In the genomic region with DNA sequence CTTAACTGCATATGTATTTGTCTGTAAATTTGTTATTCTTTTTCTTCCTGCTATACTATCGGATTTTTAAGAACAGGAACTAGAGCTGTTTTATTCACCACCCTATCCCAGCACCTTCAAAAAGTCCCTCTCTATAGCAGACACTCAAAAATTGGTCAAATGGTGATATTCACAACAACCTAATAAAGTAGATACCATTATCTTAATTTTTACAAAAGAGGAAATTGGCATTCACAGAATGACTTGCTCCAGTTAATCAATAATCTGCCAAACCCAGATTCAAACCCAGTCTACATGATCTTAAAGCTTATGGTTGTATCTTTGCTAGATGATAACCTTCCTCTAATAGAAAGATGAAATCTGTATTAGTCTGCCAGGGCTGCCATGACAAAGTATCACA, we compare ENCODE assay signal across 1 cellular context.
TF ChIP-seq lines count a peak whose summit lies in the region.

No MANE protein-coding gene starts in this region.

TF ChIP-seq in GM12878, 131 proteins besides CTCF, POLR2A, EP300 and RAD21 (continued from another document and continues in another):
- TF ChIP-seq, protein P1, sequence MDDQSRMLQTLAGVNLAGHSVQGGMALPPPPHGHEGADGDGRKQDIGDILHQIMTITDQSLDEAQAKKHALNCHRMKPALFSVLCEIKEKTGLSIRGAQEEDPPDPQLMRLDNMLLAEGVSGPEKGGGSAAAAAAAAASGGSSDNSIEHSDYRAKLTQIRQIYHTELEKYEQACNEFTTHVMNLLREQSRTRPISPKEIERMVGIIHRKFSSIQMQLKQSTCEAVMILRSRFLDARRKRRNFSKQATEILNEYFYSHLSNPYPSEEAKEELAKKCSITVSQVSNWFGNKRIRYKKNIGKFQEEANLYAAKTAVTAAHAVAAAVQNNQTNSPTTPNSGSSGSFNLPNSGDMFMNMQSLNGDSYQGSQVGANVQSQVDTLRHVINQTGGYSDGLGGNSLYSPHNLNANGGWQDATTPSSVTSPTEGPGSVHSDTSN (IDR thresholded peaks at IDR 0.05; ENCODE audit: insufficient replicate concordance, low read depth, low read length) = no peak
- no peak for TF ChIP-seq GATAD2B (conservative IDR thresholded peaks at IDR 0.05; ENCODE audit: low read depth)
- TF ChIP-seq TCF12 (IDR thresholded peaks at IDR 0.05; ENCODE audit: low read depth, low read length) = no peak
- TF ChIP-seq, protein P2, sequence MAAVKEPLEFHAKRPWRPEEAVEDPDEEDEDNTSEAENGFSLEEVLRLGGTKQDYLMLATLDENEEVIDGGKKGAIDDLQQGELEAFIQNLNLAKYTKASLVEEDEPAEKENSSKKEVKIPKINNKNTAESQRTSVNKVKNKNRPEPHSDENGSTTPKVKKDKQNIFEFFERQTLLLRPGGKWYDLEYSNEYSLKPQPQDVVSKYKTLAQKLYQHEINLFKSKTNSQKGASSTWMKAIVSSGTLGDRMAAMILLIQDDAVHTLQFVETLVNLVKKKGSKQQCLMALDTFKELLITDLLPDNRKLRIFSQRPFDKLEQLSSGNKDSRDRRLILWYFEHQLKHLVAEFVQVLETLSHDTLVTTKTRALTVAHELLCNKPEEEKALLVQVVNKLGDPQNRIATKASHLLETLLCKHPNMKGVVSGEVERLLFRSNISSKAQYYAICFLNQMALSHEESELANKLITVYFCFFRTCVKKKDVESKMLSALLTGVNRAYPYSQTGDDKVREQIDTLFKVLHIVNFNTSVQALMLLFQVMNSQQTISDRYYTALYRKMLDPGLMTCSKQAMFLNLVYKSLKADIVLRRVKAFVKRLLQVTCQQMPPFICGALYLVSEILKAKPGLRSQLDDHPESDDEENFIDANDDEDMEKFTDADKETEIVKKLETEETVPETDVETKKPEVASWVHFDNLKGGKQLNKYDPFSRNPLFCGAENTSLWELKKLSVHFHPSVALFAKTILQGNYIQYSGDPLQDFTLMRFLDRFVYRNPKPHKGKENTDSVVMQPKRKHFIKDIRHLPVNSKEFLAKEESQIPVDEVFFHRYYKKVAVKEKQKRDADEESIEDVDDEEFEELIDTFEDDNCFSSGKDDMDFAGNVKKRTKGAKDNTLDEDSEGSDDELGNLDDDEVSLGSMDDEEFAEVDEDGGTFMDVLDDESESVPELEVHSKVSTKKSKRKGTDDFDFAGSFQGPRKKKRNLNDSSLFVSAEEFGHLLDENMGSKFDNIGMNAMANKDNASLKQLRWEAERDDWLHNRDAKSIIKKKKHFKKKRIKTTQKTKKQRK (IDR thresholded peaks at IDR 0.05; ENCODE audit: low read depth, low read length) = no peak
- TF ChIP-seq, protein P3, sequence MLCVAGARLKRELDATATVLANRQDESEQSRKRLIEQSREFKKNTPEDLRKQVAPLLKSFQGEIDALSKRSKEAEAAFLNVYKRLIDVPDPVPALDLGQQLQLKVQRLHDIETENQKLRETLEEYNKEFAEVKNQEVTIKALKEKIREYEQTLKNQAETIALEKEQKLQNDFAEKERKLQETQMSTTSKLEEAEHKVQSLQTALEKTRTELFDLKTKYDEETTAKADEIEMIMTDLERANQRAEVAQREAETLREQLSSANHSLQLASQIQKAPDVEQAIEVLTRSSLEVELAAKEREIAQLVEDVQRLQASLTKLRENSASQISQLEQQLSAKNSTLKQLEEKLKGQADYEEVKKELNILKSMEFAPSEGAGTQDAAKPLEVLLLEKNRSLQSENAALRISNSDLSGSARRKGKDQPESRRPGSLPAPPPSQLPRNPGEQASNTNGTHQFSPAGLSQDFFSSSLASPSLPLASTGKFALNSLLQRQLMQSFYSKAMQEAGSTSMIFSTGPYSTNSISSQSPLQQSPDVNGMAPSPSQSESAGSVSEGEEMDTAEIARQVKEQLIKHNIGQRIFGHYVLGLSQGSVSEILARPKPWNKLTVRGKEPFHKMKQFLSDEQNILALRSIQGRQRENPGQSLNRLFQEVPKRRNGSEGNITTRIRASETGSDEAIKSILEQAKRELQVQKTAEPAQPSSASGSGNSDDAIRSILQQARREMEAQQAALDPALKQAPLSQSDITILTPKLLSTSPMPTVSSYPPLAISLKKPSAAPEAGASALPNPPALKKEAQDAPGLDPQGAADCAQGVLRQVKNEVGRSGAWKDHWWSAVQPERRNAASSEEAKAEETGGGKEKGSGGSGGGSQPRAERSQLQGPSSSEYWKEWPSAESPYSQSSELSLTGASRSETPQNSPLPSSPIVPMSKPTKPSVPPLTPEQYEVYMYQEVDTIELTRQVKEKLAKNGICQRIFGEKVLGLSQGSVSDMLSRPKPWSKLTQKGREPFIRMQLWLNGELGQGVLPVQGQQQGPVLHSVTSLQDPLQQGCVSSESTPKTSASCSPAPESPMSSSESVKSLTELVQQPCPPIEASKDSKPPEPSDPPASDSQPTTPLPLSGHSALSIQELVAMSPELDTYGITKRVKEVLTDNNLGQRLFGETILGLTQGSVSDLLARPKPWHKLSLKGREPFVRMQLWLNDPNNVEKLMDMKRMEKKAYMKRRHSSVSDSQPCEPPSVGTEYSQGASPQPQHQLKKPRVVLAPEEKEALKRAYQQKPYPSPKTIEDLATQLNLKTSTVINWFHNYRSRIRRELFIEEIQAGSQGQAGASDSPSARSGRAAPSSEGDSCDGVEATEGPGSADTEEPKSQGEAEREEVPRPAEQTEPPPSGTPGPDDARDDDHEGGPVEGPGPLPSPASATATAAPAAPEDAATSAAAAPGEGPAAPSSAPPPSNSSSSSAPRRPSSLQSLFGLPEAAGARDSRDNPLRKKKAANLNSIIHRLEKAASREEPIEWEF (IDR thresholded peaks at IDR 0.05; ENCODE audit: insufficient replicate concordance, low read depth, low read length) = peak; percentile 63
- TF ChIP-seq, protein P4, sequence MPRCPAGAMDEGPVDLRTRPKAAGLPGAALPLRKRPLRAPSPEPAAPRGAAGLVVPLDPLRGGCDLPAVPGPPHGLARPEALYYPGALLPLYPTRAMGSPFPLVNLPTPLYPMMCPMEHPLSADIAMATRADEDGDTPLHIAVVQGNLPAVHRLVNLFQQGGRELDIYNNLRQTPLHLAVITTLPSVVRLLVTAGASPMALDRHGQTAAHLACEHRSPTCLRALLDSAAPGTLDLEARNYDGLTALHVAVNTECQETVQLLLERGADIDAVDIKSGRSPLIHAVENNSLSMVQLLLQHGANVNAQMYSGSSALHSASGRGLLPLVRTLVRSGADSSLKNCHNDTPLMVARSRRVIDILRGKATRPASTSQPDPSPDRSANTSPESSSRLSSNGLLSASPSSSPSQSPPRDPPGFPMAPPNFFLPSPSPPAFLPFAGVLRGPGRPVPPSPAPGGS (IDR thresholded peaks at IDR 0.05; ENCODE audit: borderline replicate concordance, insufficient read depth, low read depth, low read length, poor library complexity, severe bottlenecking) = no peak
- TF ChIP-seq, protein P5, sequence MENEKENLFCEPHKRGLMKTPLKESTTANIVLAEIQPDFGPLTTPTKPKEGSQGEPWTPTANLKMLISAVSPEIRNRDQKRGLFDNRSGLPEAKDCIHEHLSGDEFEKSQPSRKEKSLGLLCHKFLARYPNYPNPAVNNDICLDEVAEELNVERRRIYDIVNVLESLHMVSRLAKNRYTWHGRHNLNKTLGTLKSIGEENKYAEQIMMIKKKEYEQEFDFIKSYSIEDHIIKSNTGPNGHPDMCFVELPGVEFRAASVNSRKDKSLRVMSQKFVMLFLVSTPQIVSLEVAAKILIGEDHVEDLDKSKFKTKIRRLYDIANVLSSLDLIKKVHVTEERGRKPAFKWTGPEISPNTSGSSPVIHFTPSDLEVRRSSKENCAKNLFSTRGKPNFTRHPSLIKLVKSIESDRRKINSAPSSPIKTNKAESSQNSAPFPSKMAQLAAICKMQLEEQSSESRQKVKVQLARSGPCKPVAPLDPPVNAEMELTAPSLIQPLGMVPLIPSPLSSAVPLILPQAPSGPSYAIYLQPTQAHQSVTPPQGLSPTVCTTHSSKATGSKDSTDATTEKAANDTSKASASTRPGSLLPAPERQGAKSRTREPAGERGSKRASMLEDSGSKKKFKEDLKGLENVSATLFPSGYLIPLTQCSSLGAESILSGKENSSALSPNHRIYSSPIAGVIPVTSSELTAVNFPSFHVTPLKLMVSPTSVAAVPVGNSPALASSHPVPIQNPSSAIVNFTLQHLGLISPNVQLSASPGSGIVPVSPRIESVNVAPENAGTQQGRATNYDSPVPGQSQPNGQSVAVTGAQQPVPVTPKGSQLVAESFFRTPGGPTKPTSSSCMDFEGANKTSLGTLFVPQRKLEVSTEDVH (IDR thresholded peaks at IDR 0.05; ENCODE audit: low read depth, partially characterized antibody) = no peak
- TF ChIP-seq, protein P6, sequence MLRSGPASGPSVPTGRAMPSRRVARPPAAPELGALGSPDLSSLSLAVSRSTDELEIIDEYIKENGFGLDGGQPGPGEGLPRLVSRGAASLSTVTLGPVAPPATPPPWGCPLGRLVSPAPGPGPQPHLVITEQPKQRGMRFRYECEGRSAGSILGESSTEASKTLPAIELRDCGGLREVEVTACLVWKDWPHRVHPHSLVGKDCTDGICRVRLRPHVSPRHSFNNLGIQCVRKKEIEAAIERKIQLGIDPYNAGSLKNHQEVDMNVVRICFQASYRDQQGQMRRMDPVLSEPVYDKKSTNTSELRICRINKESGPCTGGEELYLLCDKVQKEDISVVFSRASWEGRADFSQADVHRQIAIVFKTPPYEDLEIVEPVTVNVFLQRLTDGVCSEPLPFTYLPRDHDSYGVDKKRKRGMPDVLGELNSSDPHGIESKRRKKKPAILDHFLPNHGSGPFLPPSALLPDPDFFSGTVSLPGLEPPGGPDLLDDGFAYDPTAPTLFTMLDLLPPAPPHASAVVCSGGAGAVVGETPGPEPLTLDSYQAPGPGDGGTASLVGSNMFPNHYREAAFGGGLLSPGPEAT (IDR thresholded peaks at IDR 0.05; ENCODE audit: low read depth) = no peak
- TF ChIP-seq NR2C1 (IDR thresholded peaks at IDR 0.05) = no peak
- TF ChIP-seq ZNF217 (IDR thresholded peaks at IDR 0.05) = no peak
- TF ChIP-seq, protein P7, sequence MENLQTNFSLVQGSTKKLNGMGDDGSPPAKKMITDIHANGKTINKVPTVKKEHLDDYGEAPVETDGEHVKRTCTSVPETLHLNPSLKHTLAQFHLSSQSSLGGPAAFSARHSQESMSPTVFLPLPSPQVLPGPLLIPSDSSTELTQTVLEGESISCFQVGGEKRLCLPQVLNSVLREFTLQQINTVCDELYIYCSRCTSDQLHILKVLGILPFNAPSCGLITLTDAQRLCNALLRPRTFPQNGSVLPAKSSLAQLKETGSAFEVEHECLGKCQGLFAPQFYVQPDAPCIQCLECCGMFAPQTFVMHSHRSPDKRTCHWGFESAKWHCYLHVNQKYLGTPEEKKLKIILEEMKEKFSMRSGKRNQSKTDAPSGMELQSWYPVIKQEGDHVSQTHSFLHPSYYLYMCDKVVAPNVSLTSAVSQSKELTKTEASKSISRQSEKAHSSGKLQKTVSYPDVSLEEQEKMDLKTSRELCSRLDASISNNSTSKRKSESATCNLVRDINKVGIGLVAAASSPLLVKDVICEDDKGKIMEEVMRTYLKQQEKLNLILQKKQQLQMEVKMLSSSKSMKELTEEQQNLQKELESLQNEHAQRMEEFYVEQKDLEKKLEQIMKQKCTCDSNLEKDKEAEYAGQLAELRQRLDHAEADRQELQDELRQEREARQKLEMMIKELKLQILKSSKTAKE (IDR thresholded peaks at IDR 0.05; ENCODE audit: low read depth, poor library complexity, severe bottlenecking) = no peak
- peak in 1 of 2 experiments; percentile 21; a peak in 2 of 4 replicates for TF ChIP-seq IKZF2 (IDR thresholded peaks at IDR 0.05)
- no peak for TF ChIP-seq CBX3 (IDR thresholded peaks at IDR 0.05; ENCODE audit: borderline replicate concordance, low read depth)
- TF ChIP-seq, protein P8, sequence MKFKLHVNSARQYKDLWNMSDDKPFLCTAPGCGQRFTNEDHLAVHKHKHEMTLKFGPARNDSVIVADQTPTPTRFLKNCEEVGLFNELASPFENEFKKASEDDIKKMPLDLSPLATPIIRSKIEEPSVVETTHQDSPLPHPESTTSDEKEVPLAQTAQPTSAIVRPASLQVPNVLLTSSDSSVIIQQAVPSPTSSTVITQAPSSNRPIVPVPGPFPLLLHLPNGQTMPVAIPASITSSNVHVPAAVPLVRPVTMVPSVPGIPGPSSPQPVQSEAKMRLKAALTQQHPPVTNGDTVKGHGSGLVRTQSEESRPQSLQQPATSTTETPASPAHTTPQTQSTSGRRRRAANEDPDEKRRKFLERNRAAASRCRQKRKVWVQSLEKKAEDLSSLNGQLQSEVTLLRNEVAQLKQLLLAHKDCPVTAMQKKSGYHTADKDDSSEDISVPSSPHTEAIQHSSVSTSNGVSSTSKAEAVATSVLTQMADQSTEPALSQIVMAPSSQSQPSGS (IDR thresholded peaks at IDR 0.05; ENCODE audit: low read length) = no peak
- TF ChIP-seq MTA2 (IDR thresholded peaks at IDR 0.05; ENCODE audit: low read depth) = peak; percentile 74
- TF ChIP-seq KLF5 (IDR thresholded peaks at IDR 0.05; ENCODE audit: partially characterized antibody) = no peak
- TF ChIP-seq BRCA1 (IDR thresholded peaks at IDR 0.05; ENCODE audit: low read depth, low read length) = no peak
- TF ChIP-seq ZNF384 (IDR thresholded peaks at IDR 0.05; ENCODE audit: borderline replicate concordance, low read depth, low read length) = no peak
- TF ChIP-seq ZBED1 (IDR thresholded peaks at IDR 0.05; ENCODE audit: borderline replicate concordance) = no peak
- no peak for TF ChIP-seq BMI1 (IDR thresholded peaks at IDR 0.05; ENCODE audit: borderline replicate concordance)
- TF ChIP-seq, protein P9, sequence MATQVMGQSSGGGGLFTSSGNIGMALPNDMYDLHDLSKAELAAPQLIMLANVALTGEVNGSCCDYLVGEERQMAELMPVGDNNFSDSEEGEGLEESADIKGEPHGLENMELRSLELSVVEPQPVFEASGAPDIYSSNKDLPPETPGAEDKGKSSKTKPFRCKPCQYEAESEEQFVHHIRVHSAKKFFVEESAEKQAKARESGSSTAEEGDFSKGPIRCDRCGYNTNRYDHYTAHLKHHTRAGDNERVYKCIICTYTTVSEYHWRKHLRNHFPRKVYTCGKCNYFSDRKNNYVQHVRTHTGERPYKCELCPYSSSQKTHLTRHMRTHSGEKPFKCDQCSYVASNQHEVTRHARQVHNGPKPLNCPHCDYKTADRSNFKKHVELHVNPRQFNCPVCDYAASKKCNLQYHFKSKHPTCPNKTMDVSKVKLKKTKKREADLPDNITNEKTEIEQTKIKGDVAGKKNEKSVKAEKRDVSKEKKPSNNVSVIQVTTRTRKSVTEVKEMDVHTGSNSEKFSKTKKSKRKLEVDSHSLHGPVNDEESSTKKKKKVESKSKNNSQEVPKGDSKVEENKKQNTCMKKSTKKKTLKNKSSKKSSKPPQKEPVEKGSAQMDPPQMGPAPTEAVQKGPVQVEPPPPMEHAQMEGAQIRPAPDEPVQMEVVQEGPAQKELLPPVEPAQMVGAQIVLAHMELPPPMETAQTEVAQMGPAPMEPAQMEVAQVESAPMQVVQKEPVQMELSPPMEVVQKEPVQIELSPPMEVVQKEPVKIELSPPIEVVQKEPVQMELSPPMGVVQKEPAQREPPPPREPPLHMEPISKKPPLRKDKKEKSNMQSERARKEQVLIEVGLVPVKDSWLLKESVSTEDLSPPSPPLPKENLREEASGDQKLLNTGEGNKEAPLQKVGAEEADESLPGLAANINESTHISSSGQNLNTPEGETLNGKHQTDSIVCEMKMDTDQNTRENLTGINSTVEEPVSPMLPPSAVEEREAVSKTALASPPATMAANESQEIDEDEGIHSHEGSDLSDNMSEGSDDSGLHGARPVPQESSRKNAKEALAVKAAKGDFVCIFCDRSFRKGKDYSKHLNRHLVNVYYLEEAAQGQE (IDR thresholded peaks at IDR 0.05; ENCODE audit: low read depth, low read length) = no peak
- TF ChIP-seq PAX5 (IDR thresholded peaks at IDR 0.05; ENCODE audit: borderline replicate concordance, low read depth, low read length) = no peak
- TF ChIP-seq CHD2 (IDR thresholded peaks at IDR 0.05; ENCODE audit: borderline replicate concordance, low read depth, low read length) = no peak
- TF ChIP-seq SPI1 (IDR thresholded peaks at IDR 0.05; ENCODE audit: borderline replicate concordance, insufficient read depth, low read depth, low read length) = peak; percentile 32; the same call in 1 of the 2 replicates
- TF ChIP-seq POLR2AphosphoS5 (IDR thresholded peaks at IDR 0.05; ENCODE audit: low read length) = no peak
- TF ChIP-seq CHD4 (IDR thresholded peaks at IDR 0.05) = no peak
- TF ChIP-seq ZZZ3 (IDR thresholded peaks at IDR 0.05; ENCODE audit: control insufficient read depth, insufficient read length, low read depth) = no peak
- no peak for TF ChIP-seq MEF2A (IDR thresholded peaks at IDR 0.05; ENCODE audit: insufficient read depth, low read depth, low read length)
- TF ChIP-seq DPF2 (IDR thresholded peaks at IDR 0.05) = peak; percentile 74
- no peak; the same call in 1 of the 2 replicates for TF ChIP-seq IKZF1 (conservative IDR thresholded peaks at IDR 0.05)
